27 cellular contexts compared by ENCODE assay signal in the genomic region with DNA sequence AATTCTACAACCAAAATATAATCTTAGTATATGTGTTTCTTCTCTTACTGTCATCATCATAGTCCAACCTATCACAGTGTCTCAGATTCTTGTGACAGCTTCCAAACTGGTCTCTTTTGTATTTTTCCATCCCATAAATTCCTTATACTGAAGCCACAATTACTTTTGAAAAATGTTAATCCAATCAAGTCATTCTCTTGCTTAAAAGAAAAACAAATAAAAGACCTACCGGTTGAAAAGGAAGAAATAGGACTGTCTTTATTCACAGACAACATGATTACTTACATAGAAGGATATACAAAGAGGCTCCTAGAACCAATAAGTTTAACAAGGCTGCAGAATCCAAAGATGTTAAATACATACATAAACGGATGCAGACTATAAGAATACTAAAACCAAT.
"Had no signal": no experiment of that assay in that cellular context is flagged by ENCODE, and none has a peak within 500 bp of the region (broad histone marks: within the 10 kb centered on the region; RNA-seq: fewer than 3 reads in every experiment).

No MANE protein-coding gene starts in this region.

- H3K27ac Mint-ChIP-seq: dendritic cell treated with granulocyte-macrophage colony-stimulating factor and Interleukin-4, amounts not matched to agents 40 ng/mL and 50 ng/mL, for 4 days; effector memory CD8-positive, alpha-beta T cell; endodermal cell; memory B cell had no signal

- DNase-seq: colonic mucosa; cortex of kidney; effector CD8-positive, alpha-beta T cell; effector memory CD8-positive, alpha-beta T cell; endodermal cell; erythroblast; esophagus squamous epithelium; foreskin fibroblast; foreskin melanocyte; gastrocnemius medialis; glutamatergic neuron; head of caudate nucleus; heart right ventricle; hippocampal formation; left cardiac atrium; left lung; left ventricle myocardium superior; lower lobe of right lung; mesendoderm; midbrain had no signal

- H3K9me3 Mint-ChIP-seq: dendritic cell treated with granulocyte-macrophage colony-stimulating factor and Interleukin-4, amounts not matched to agents 40 ng/mL and 50 ng/mL, for 4 days; effector memory CD8-positive, alpha-beta T cell; endodermal cell had no signal

- H3K9me3 ChIP-seq: colonic mucosa, esophagus squamous epithelium, gastrocnemius medialis, left lung, lower lobe of right lung had no signal

- H3K36me3 ChIP-seq: colonic mucosa, esophagus squamous epithelium, gastrocnemius medialis, heart right ventricle, left lung, lower lobe of right lung had no signal

- ATAC-seq: effector memory CD8-positive, alpha-beta T cell; esophagus mucosa; gastrocnemius medialis; heart right ventricle; left cardiac atrium; left lung; left ventricle myocardium superior; lower lobe of right lung had no signal

- H3K27me3 ChIP-seq: colonic mucosa, esophagus squamous epithelium, gastrocnemius medialis, heart right ventricle, left lung had no signal

- FAIRE-seq: endometrium, islet of Langerhans, keratinocyte had no signal

- H3K27me3 Mint-ChIP-seq: dendritic cell treated with granulocyte-macrophage colony-stimulating factor and Interleukin-4, amounts not matched to agents 40 ng/mL and 50 ng/mL, for 4 days; effector memory CD8-positive, alpha-beta T cell; memory B cell had no signal

- H3K4me1 ChIP-seq: colonic mucosa, esophagus squamous epithelium, gastrocnemius medialis, heart right ventricle, left lung, lower lobe of right lung had no signal

- H3K4me3 ChIP-seq: colonic mucosa, esophagus squamous epithelium, gastrocnemius medialis, heart right ventricle, left lung, lower lobe of right lung had no signal

- H3K27ac ChIP-seq: colonic mucosa, epithelial cell of prostate, esophagus squamous epithelium, gastrocnemius medialis, heart right ventricle, left lung, lower lobe of right lung had no signal

- H3K4me3 Mint-ChIP-seq: dendritic cell treated with granulocyte-macrophage colony-stimulating factor and Interleukin-4, amounts not matched to agents 40 ng/mL and 50 ng/mL, for 4 days; effector memory CD8-positive, alpha-beta T cell; endodermal cell; memory B cell had no signal
